ENCODE assay signal across 13 cellular contexts in the genomic region with DNA sequence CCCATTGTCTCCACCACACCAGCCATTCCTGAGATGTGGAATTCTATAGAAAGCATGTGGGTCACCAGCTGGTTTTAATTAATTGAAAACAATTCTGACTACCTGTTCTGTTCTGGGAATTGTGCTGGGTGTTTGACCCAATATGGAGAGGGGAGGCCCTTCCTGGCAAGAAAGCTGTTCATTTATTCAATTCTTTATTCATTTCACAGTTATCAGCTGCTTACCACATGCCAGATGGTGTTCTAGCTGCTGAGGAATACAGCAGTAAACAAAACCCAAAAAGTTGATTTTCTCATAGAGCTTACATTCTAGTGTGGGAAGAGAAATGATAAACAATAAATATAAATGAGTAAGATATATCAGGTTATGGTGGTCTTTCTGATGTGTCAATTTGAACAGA.
A peak's percentile ranks its signal among the peaks of the same experiment; 100 is the strongest.
DNase-seq lines count a peak whose midpoint lies in the region; FAIRE-seq and TF ChIP-seq lines count a peak whose summit lies in the region.
"Had no signal": no experiment of that assay in that cellular context is flagged by ENCODE, and none has a peak within 500 bp of the region (broad histone marks: within the 10 kb centered on the region; RNA-seq: fewer than 3 reads in every experiment).

No MANE protein-coding gene starts in this region.

- H3K9me3 ChIP-seq in smooth muscle cell (replicated peaks; ENCODE audit: low read depth) (no peaks in the 10 kb centered on the region), vagina (no peaks in the 10 kb centered on the region)

- H3K9ac ChIP-seq in smooth muscle cell (ENCODE audit: low read depth) = no peak overlapping the region

- H3K4me1 ChIP-seq in smooth muscle cell (ENCODE audit: low read depth) (no peaks in the 10 kb centered on the region), vagina (no peaks in the 10 kb centered on the region)

- intact Hi-C loops in vagina (cut with DNase I) = no loop called here

- H3K27me3 ChIP-seq in smooth muscle cell (ENCODE audit: low read depth) (no peaks in the 10 kb centered on the region), vagina (no peaks in the 10 kb centered on the region)

- H3F3A ChIP-seq in smooth muscle cell (ENCODE audit: low read depth) = peaks cover 9% of the 10 kb centered on the region

- in situ Hi-C loops in G401 (cut with HindIII; ENCODE audit: low sequenced_read_pairs) = no loop called here

- H3K4me3 ChIP-seq in smooth muscle cell = no peak overlapping the region
- H3K4me3 ChIP-seq in vagina = no peak overlapping the region

- H3K27ac ChIP-seq in smooth muscle cell (ENCODE audit: low read depth) (peak overlapping the region; percentile 47), vagina (no peak overlapping the region)

- DNase-seq in G401 (ENCODE audit: low spot score) (peak; percentile 73), NCI-H1694 treated with DMSO at 0.1 percent for 48 hours (lab: John Stamatoyannopoulos, UW) (peak; percentile 48), dermis blood vessel endothelial cell (peak; percentile 26), smooth muscle cell (lab: John Stamatoyannopoulos, UW; ENCODE audit: unreplicated experiment) (no peak), GM12892 (ENCODE audit: insufficient read length) (no peak), vagina (ENCODE audit: extremely low spot score in 2 of 2) (no peak), D341Med (ENCODE audit: low spot score) (no peak)
- DNase-seq: CD8-positive, alpha-beta memory T cell; NCI-H1417; NCI-H2029; NCI-H510A treated with DMSO at 0.1 percent for 48 hours; T-cell had no signal

- peak overlapping the region; percentile 33 for H3K4me2 ChIP-seq in smooth muscle cell

- H3K79me2 ChIP-seq in smooth muscle cell (ENCODE audit: low read depth) = no peaks in the 10 kb centered on the region

- FAIRE-seq in GM12892 (lab: Jason Lieb, UNC) = no peak
- FAIRE-seq: H54 had no signal

- no peak for TF ChIP-seq CTCF in smooth muscle cell (IDR thresholded peaks at IDR 0.05; ENCODE audit: borderline replicate concordance, insufficient read depth, poor library complexity, severe bottlenecking)
- TF ChIP-seq CTCF in vagina (IDR thresholded peaks at IDR 0.05) = no peak

- H2AFZ ChIP-seq in smooth muscle cell (ENCODE audit: low read depth) = no peak overlapping the region

- H3K36me3 ChIP-seq in smooth muscle cell (ENCODE audit: low read depth) (no peaks in the 10 kb centered on the region), vagina (no peaks in the 10 kb centered on the region)

- TF ChIP-seq POLR2A in GM12892 (IDR thresholded peaks at IDR 0.05; ENCODE audit: low read depth, low read length) (no peak), vagina (IDR thresholded peaks at IDR 0.05) (no peak)

- H4K20me1 ChIP-seq in smooth muscle cell (ENCODE audit: low read depth) = no peaks in the 10 kb centered on the region

Comparison
In these comparisons a context has a peak if more than half of its experiments do, and no peak if none do; other contexts are left out.
1. DNase-seq: peak in G401 (single experiment), NCI-H1694 treated with DMSO at 0.1 percent for 48 hours (single experiment) and dermis blood vessel endothelial cell (single experiment); none in smooth muscle cell (single experiment), GM12892 (single experiment), vagina (0 of 2) and D341Med (single experiment).